In the genomic region with DNA sequence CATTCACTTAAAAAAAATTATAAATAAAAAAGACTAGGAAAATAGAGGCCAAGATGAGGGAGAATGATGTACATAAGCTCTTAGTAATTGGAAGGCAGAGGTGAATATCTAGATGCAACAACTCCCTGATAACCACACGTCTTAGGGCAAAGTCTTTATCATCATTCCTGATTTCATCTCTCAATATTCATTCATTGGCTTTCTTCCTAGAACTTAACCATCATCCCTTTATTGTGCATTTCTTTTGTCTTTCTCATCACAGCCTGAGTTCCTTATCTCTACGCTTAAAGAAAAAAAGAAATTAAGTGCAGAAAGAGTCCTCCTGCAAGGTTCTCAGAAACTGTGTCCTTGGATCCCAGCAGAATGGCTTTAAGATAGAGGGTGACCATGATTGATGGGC, we compare ENCODE assay signal across 16 cellular contexts. TPM values are rescaled to one million over a fixed set of nuclear protein-coding genes. Genes with fewer than 3 reads are reported as not detected.
DNase-seq lines count a peak whose midpoint lies in the region; ATAC-seq and TF ChIP-seq lines count a peak whose summit lies in the region.
"Had no signal": no experiment of that assay in that cellular context is flagged by ENCODE, and none has a peak within 500 bp of the region (broad histone marks: within the 10 kb centered on the region; RNA-seq: fewer than 3 reads in every experiment).

No MANE protein-coding gene starts in this region.

- H3K4me3 Mint-ChIP-seq in GM23338 (no peak overlapping the region), nephron progenitor cell (no peak overlapping the region), osteocyte (ENCODE audit: unreplicated experiment) (no peak overlapping the region), WTC11 (no peak overlapping the region)
- H3K4me3 Mint-ChIP-seq in CD8-positive, alpha-beta memory T cell: no peak overlapping the region
- H3K4me3 Mint-ChIP-seq: CD14-positive monocyte; CD8-positive, alpha-beta T cell had no signal

- no peak for TF ChIP-seq POLR2A in transverse colon (IDR thresholded peaks at IDR 0.05)

- no peaks in the 10 kb centered on the region for H3K27me3 Mint-ChIP-seq in GM23338 (ENCODE audit: insufficient read depth, low read depth, poor library complexity)
- H3K27me3 Mint-ChIP-seq in nephron progenitor cell (ENCODE audit: low read depth, poor library complexity): peaks cover 23% of the 10 kb centered on the region
- H3K27me3 Mint-ChIP-seq in osteocyte (ENCODE audit: unreplicated experiment): no peaks in the 10 kb centered on the region
- H3K27me3 Mint-ChIP-seq in CD8-positive, alpha-beta memory T cell: peaks cover 0 to 7% of the 10 kb centered on the region in 2 donors
- H3K27me3 Mint-ChIP-seq in WTC11 (ENCODE audit: low read depth): peaks cover 12% of the 10 kb centered on the region

- H3K4me2 ChIP-seq in DOHH2 (ENCODE audit: low read length): peak overlapping the region; percentile 33
- H3K4me2 ChIP-seq in GM23338: no peak overlapping the region
- 0 out of 2 replicates have a peak overlapping the region, but pooled peaks have one; percentile 2 for H3K4me2 ChIP-seq in OCI-LY7 (ENCODE audit: low read length)
- H3K4me2 ChIP-seq: KMS-11 had no signal

- in situ Hi-C loops in transverse colon (cut with MboI; ENCODE audit: low pct_ligation_motif_present in 1 of 4, low pct_unique_long_range_greater_than_20kb in 1 of 4, low sequenced_read_pairs in 3 of 4): loop anchor here in 1 of 4 donors (10.0 kb wide), 1 partner anchor 84 kb away; no protein-coding TSS in a partner anchor

- no peaks in the 10 kb centered on the region for H4K20me1 ChIP-seq in DOHH2 (ENCODE audit: control insufficient read depth, insufficient read depth, low read depth, low read length)
- no peaks in the 10 kb centered on the region for H4K20me1 ChIP-seq in GM23338 (replicated peaks; ENCODE audit: insufficient read depth)
- no peaks in the 10 kb centered on the region for H4K20me1 ChIP-seq in OCI-LY7 (ENCODE audit: insufficient read depth, low read length)

- H2AFZ ChIP-seq in GM23338 (peak overlapping the region; percentile 59; the same call in 1 of the 2 replicates), OCI-LY7 (ENCODE audit: low read length) (no peak overlapping the region)

- H3K4me3 ChIP-seq in DOHH2 (ENCODE audit: low read length) (peak overlapping the region; percentile 2; the same call in 1 of the 2 replicates), GM23338 (no peak overlapping the region), OCI-LY7 (ENCODE audit: low read depth, low read length, poor library complexity, severe bottlenecking) (no peak overlapping the region), transverse colon (no peak overlapping the region)
- no peak overlapping the region for H3K4me3 ChIP-seq in CD8-positive, alpha-beta memory T cell (ENCODE audit: low read length)

- BruUV-seq in OCI-LY7 (replicated peaks; lab: Mats Ljungman, UMichigan): no TSS peak

- H3K36me3 ChIP-seq in DOHH2 (ENCODE audit: control insufficient read depth, low read length) (no peaks in the 10 kb centered on the region), GM23338 (ENCODE audit: insufficient read depth) (no peaks in the 10 kb centered on the region), OCI-LY7 (ENCODE audit: insufficient read depth, low read length) (no peaks in the 10 kb centered on the region), transverse colon (no peaks in the 10 kb centered on the region)
- no peaks in the 10 kb centered on the region for H3K36me3 ChIP-seq in CD8-positive, alpha-beta memory T cell (ENCODE audit: insufficient read depth, low read length)
- H3K36me3 ChIP-seq: BE2C had no signal

- H3K27ac ChIP-seq in DOHH2 (ENCODE audit: low read depth, low read length): no peak overlapping the region
- no peak overlapping the region for H3K27ac ChIP-seq in GM23338 (ENCODE audit: low read depth)
- H3K27ac ChIP-seq in OCI-LY7 (ENCODE audit: low read depth, low read length, poor library complexity, severe bottlenecking): no peak overlapping the region
- H3K27ac ChIP-seq in CD8-positive, alpha-beta memory T cell (ENCODE audit: low read depth, low read length): no peak overlapping the region
- H3K27ac ChIP-seq in transverse colon: no peak overlapping the region
- H3K27ac ChIP-seq: HL-60, KMS-11 had no signal

- H3K4me1 Mint-ChIP-seq in GM23338: peaks cover 2% of the 10 kb centered on the region; the same call in 1 of the 3 replicates
- H3K4me1 Mint-ChIP-seq in nephron progenitor cell: peaks cover 17% of the 10 kb centered on the region
- peaks cover 9% of the 10 kb centered on the region for H3K4me1 Mint-ChIP-seq in osteocyte (ENCODE audit: unreplicated experiment)
- peaks cover 0 to 5% (median 0%) of the 10 kb centered on the region in 3 donors for H3K4me1 Mint-ChIP-seq in CD8-positive, alpha-beta memory T cell
- H3K4me1 Mint-ChIP-seq in WTC11: peaks cover 2% of the 10 kb centered on the region

- no peak for TF ChIP-seq CTCF in DOHH2 (IDR thresholded peaks at IDR 0.05; ENCODE audit: low read depth, low read length, poor library complexity, severe bottlenecking)
- TF ChIP-seq CTCF in GM23338 (conservative IDR thresholded peaks at IDR 0.05; ENCODE audit: low read depth in 2 of 2): no peak
- no peak for TF ChIP-seq CTCF in OCI-LY7 (conservative IDR thresholded peaks at IDR 0.05; ENCODE audit: low read length)
- no peak for TF ChIP-seq CTCF in nephron progenitor cell (IDR thresholded peaks at IDR 0.05)
- no peak for TF ChIP-seq CTCF in osteocyte (IDR thresholded peaks at IDR 0.05)
- no peak for TF ChIP-seq CTCF in WTC11 (IDR thresholded peaks at IDR 0.05)
- TF ChIP-seq CTCF in transverse colon (IDR thresholded peaks at IDR 0.05): no peak

- WGBS in transverse colon (ENCODE audit: low coverage in 1 of 2), 2 donors: 79 to 87% methylated on average over 2 of the region's 2 CpGs

- H3K79me2 ChIP-seq in DOHH2 (ENCODE audit: control insufficient read depth, low read length) (no peaks in the 10 kb centered on the region), GM23338 (replicated peaks; ENCODE audit: insufficient read depth) (no peaks in the 10 kb centered on the region), OCI-LY7 (ENCODE audit: insufficient read depth, low read depth, low read length) (no peaks in the 10 kb centered on the region)

- intact Hi-C loops in OCI-LY7 (cut with micrococcal nuclease; ENCODE audit: unreplicated experiment): no loop called here
- intact Hi-C loops in transverse colon (cut with DNase I; ENCODE audit: low total_unique reads): no loop called here

- H3K9me3 ChIP-seq in DOHH2 (ENCODE audit: control insufficient read depth, insufficient read depth, low read length) (no peaks in the 10 kb centered on the region), OCI-LY7 (ENCODE audit: low read length) (peaks cover 7% of the 10 kb centered on the region), transverse colon (no peaks in the 10 kb centered on the region)
- H3K9me3 ChIP-seq in CD8-positive, alpha-beta memory T cell (ENCODE audit: low read length): no peaks in the 10 kb centered on the region
- H3K9me3 ChIP-seq: BE2C had no signal

- H3K27ac Mint-ChIP-seq in GM23338 (no peak overlapping the region), nephron progenitor cell (peak overlapping the region; percentile 20), osteocyte (ENCODE audit: unreplicated experiment) (no peak overlapping the region), WTC11 (no peak overlapping the region)
- no peak overlapping the region for H3K27ac Mint-ChIP-seq in CD8-positive, alpha-beta memory T cell
- H3K27ac Mint-ChIP-seq: CD14-positive monocyte; CD8-positive, alpha-beta T cell had no signal

- DNase-seq in GM23338 (ENCODE audit: low spot score) (no peak), OCI-LY7 (ENCODE audit: low spot score) (no peak), nephron progenitor cell (no peak), osteocyte (ENCODE audit: extremely low spot score, unreplicated experiment) (no peak), WTC11 (ENCODE audit: low spot score) (no peak), transverse colon (no peak)
- no peak for DNase-seq in CD8-positive, alpha-beta memory T cell
- DNase-seq: BE2C; CD8-positive, alpha-beta T cell; COR-L47; GF-D8; HCEC 1CT had no signal

- no peaks in the 10 kb centered on the region for H3F3A ChIP-seq in DOHH2 (ENCODE audit: control insufficient read depth, insufficient read depth)
- no peaks in the 10 kb centered on the region for H3F3A ChIP-seq in GM23338 (replicated peaks; ENCODE audit: low read depth)

- no peak for TF ChIP-seq EP300 in transverse colon (IDR thresholded peaks at IDR 0.05; ENCODE audit: low read depth)

- POLR2A ChIA-PET in OCI-LY7 (lab: Charles Lee) (interaction anchor here (0.6 kb wide), 1 partner anchor 65 kb away, joined by 3 read pairs; no protein-coding TSS in a partner anchor), WTC11 (lab: Charles Lee) (no interaction called here)
- POLR2A ChIA-PET in CD8-positive, alpha-beta memory T cell (lab: Charles Lee): no interaction called here

- no peak for ATAC-seq in GM23338
- ATAC-seq in WTC11: no peak
- ATAC-seq: CD8-positive, alpha-beta T cell had no signal

- H3K9me3 Mint-ChIP-seq in GM23338 (peaks cover 10% of the 10 kb centered on the region; the same call in 2 of the 3 replicates), nephron progenitor cell (peaks cover 23% of the 10 kb centered on the region), osteocyte (ENCODE audit: unreplicated experiment) (peaks cover 9% of the 10 kb centered on the region), WTC11 (peaks cover 17% of the 10 kb centered on the region)
- H3K9me3 Mint-ChIP-seq in CD8-positive, alpha-beta memory T cell: no peaks in the 10 kb centered on the region
- H3K9me3 Mint-ChIP-seq: CD8-positive, alpha-beta T cell had no signal

- CTCF ChIA-PET in OCI-LY7 (lab: Charles Lee; ENCODE audit: unreplicated experiment): no interaction called here
- CTCF ChIA-PET in CD8-positive, alpha-beta memory T cell (lab: Charles Lee): interaction anchor here (1.1 kb wide), 1 partner anchor 47 kb away, joined by 3 read pairs; no protein-coding TSS in a partner anchor
- CTCF ChIA-PET in WTC11 (lab: Charles Lee): interaction anchor here (1.5 kb wide), 2 partner anchors 40 to 86 kb away, joined by 4 read pairs; no protein-coding TSS in a partner anchor

- H3K36me3 Mint-ChIP-seq in GM23338 (ENCODE audit: low read depth): no peaks in the 10 kb centered on the region; the same call in 2 of the 3 replicates
- H3K36me3 Mint-ChIP-seq in nephron progenitor cell (ENCODE audit: low read depth): peaks cover 10% of the 10 kb centered on the region
- H3K36me3 Mint-ChIP-seq in osteocyte (ENCODE audit: unreplicated experiment): no peaks in the 10 kb centered on the region
- no peaks in the 10 kb centered on the region for H3K36me3 Mint-ChIP-seq in CD8-positive, alpha-beta memory T cell
- peaks cover 7% of the 10 kb centered on the region for H3K36me3 Mint-ChIP-seq in WTC11
- H3K36me3 Mint-ChIP-seq: CD8-positive, alpha-beta T cell had no signal

- H3K4me1 ChIP-seq in DOHH2 (ENCODE audit: control insufficient read depth, low read length) (peaks cover 14% of the 10 kb centered on the region), GM23338 (ENCODE audit: insufficient read depth) (no peaks in the 10 kb centered on the region), OCI-LY7 (ENCODE audit: insufficient read depth, low read length, poor library complexity, severe bottlenecking) (peaks cover 9% of the 10 kb centered on the region), transverse colon (no peaks in the 10 kb centered on the region)
- H3K4me1 ChIP-seq in CD8-positive, alpha-beta memory T cell (ENCODE audit: insufficient read depth, low read length): no peaks in the 10 kb centered on the region
- H3K4me1 ChIP-seq: BE2C had no signal

- H3K27me3 ChIP-seq in DOHH2 (ENCODE audit: control insufficient read depth, low read length) (no peaks in the 10 kb centered on the region), GM23338 (ENCODE audit: insufficient read depth) (no peaks in the 10 kb centered on the region), transverse colon (no peaks in the 10 kb centered on the region)
- H3K27me3 ChIP-seq in CD8-positive, alpha-beta memory T cell (ENCODE audit: insufficient read depth, low read length, poor library complexity, severe bottlenecking): no peaks in the 10 kb centered on the region
- H3K27me3 ChIP-seq: BE2C had no signal

- H3K9me2 ChIP-seq in DOHH2 (replicated peaks; ENCODE audit: control insufficient read depth, low read length) (no peaks in the 10 kb centered on the region), GM23338 (ENCODE audit: insufficient read depth) (peaks cover 10% of the 10 kb centered on the region), OCI-LY7 (ENCODE audit: insufficient read depth, low read length) (no peaks in the 10 kb centered on the region)

RNA-seq across cellular contexts. Expression of a gene that starts 23.2 kb away (rescaled TPM):
- total RNA-seq in GM23338 (2014; rRNA removed; shearing (Covaris generic)): 0.12 and 0.21 TPM in 2 replicates
- polyA plus RNA-seq in GM23338 (2016; fragmentation: Nextera tagmentation; extraction: Ambion mirVana): 0.16 and 0.31 TPM in 2 replicates
- total RNA-seq in OCI-LY7 (2014; rRNA removed; shearing (Covaris generic)): 79.4 and 88.8 TPM in 2 replicates
- total RNA-seq in OCI-LY7 (2022) (78.2 and 81.2 TPM in 2 replicates), osteocyte (20.9 and 22.1 TPM in 2 replicates), WTC11 (2021) (0.39 to 0.63 TPM (median 0.44 TPM) in 3 replicates), transverse colon (10 to 100 TPM in 1 of 4 donors, 1 to 10 TPM in 3; 7.5 to 19.1 (median 8.4) TPM)
- total RNA-seq in CD8-positive, alpha-beta memory T cell: 10 to 100 TPM; 41.7 to 45.2 TPM
- polyA plus RNA-seq in CD8-positive, alpha-beta memory T cell: 89.2 TPM
